27 cellular contexts compared by ENCODE assay signal in the genomic region with DNA sequence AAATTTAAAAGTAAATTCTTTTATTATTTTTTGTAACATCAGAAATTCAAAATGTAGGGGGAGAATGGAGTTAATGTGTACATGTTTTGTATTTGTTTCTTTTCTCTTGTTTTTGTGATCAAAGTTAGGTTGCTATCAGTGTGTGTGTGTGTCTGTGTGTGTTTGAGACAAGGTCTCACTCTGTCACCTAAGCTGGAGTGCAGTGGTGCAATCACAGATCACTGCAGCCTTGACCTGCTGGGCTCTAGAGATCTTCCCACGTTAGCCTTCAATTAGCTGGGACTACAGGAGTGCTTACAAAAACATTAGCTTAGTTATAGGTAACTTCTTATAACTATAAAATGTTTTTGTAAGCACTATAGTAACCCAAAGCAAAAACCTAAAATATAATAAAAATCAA. TPM values are rescaled to one million over a fixed set of nuclear protein-coding genes. Genes with fewer than 3 reads are reported as not detected.
"Had no signal": no experiment of that assay in that cellular context is flagged by ENCODE, and none has a peak within 500 bp of the region (broad histone marks: within the 10 kb centered on the region; RNA-seq: fewer than 3 reads in every experiment).

No MANE protein-coding gene starts in this region.

- ATAC-seq: foreskin keratinocyte, gastroesophageal sphincter, heart right ventricle, left cardiac atrium, lower lobe of right lung, mucosa of descending colon had no signal

- H3K27ac ChIP-seq: coronary artery, dorsolateral prefrontal cortex, esophagus muscularis mucosa, foreskin keratinocyte, gastroesophageal sphincter, heart right ventricle, left ventricle myocardium inferior, lower lobe of right lung had no signal

- H3K4me3 Mint-ChIP-seq: mesothelial cell of epicardium, naive B cell had no signal

- H3K4me3 ChIP-seq: coronary artery, dorsolateral prefrontal cortex, esophagus muscularis mucosa, gastroesophageal sphincter, heart right ventricle, left ventricle myocardium inferior, lower lobe of right lung, mucosa of descending colon had no signal

- H3K9me3 ChIP-seq: esophagus muscularis mucosa, lower lobe of right lung had no signal

- H3K27me3 Mint-ChIP-seq: naive B cell had no signal

- H3K27me3 ChIP-seq: dorsolateral prefrontal cortex, esophagus muscularis mucosa, foreskin keratinocyte, gastroesophageal sphincter, heart right ventricle had no signal

- H3K4me1 Mint-ChIP-seq: mesothelial cell of epicardium had no signal

- H3K36me3 ChIP-seq: esophagus muscularis mucosa, gastroesophageal sphincter, lower lobe of right lung had no signal

- H3K4me1 ChIP-seq: esophagus muscularis mucosa, foreskin keratinocyte, gastroesophageal sphincter, heart right ventricle, left ventricle myocardium inferior, lower lobe of right lung had no signal

- DNase-seq: dermis blood vessel endothelial cell; dorsolateral prefrontal cortex; effector CD4-positive, alpha-beta T cell; effector memory CD4-positive, alpha-beta T cell; foreskin keratinocyte; glutamatergic neuron; head of caudate nucleus; heart right ventricle; hippocampal formation; left cardiac atrium; left ventricle myocardium inferior; lower lobe of right lung; mesenchymal stem cell; mucosa of descending colon; naive B cell had no signal

- FAIRE-seq: colon, endothelial cell of umbilical vein, frontal cortex, islet of Langerhans, keratinocyte had no signal

- H3K27ac Mint-ChIP-seq: mesothelial cell of epicardium, naive B cell had no signal

RNA-seq across cellular contexts. Expression of gene GDF7, which starts 50.7 kb away (rescaled TPM):
- total RNA-seq: epithelial cell of proximal tubule, foreskin keratinocyte, myocyte had no signal
- polyA plus RNA-seq: fibroblast of lung, foreskin keratinocyte, keratinocyte had no signal
